8 cellular contexts compared by ENCODE assay signal in genomic region chr20:43824699-43825402, GRCh38.
A peak's percentile ranks its signal among the peaks of the same experiment; 100 is the strongest.
DNase-seq lines count a peak whose midpoint lies in the region; ATAC-seq and TF ChIP-seq lines count a peak whose summit lies in the region.
"Had no signal": no experiment of that assay in that cellular context is flagged by ENCODE, and none has a peak within 500 bp of the region (broad histone marks: within the 10 kb centered on the region; RNA-seq: fewer than 3 reads in every experiment).

No MANE protein-coding gene starts in this region.

- peak; percentile 53 for ATAC-seq in GM18873 (IDR thresholded peaks at IDR 0.05; ENCODE audit: low FRiP score, unreplicated experiment)
- ATAC-seq in HG03442 (IDR thresholded peaks at IDR 0.05; ENCODE audit: unreplicated experiment), result no peak

- peaks cover 14% of the 10 kb centered on the region for H3K27me3 Mint-ChIP-seq in neural progenitor cell (ENCODE audit: insufficient read depth, low read depth)

- intact Hi-C loops in colonic mucosa (cut with DNase I), result no loop called here

- H3K9ac ChIP-seq in colonic mucosa (ENCODE audit: low read depth in 2 of 2, low read length in 2 of 2) (no peak overlapping the region), neural progenitor cell (no peak overlapping the region)

- no peaks in the 10 kb centered on the region for H3K9me3 ChIP-seq in colonic mucosa
- H3K9me3 ChIP-seq in neural progenitor cell (ENCODE audit: low read depth), result no peaks in the 10 kb centered on the region

- no peaks in the 10 kb centered on the region for H3K79me2 ChIP-seq in neural progenitor cell (ENCODE audit: low read depth)

- TF ChIP-seq CTCF in colonic mucosa (IDR thresholded peaks at IDR 0.05) (no peak), neural progenitor cell (IDR thresholded peaks at IDR 0.05) (no peak)

- H3K36me3 ChIP-seq in colonic mucosa (no peaks in the 10 kb centered on the region), neural progenitor cell (no peaks in the 10 kb centered on the region)

- no peak overlapping the region for H2AFZ ChIP-seq in neural progenitor cell (replicated peaks)

- DNase-seq in NCI-H1105 (lab: John Stamatoyannopoulos, UW), result peak; percentile 51
- DNase-seq in colonic mucosa, result peak; percentile 17
- peak; percentile 82 for DNase-seq in neural progenitor cell (ENCODE audit: low spot score)
- no peak for DNase-seq in activated T-cell treated with anti-CD3 and anti-CD28 coated beads, Interleukin-2, amount 50 U/mL, for 48 hours
- DNase-seq in NAMALWA (ENCODE audit: low spot score), result no peak

- H3K4me1 ChIP-seq in colonic mucosa, result no peaks in the 10 kb centered on the region
- H3K4me1 ChIP-seq in neural progenitor cell, result no peaks in the 10 kb centered on the region

- no peak overlapping the region for H3K27ac Mint-ChIP-seq in neural progenitor cell
- H3K27ac Mint-ChIP-seq: T-helper 1 cell treated with Interleukin-12 subunit alpha and Interleukin-12 subunit beta and Interleukin-4 antibody, amounts not matched to agents 30 μg/mL and 1 μg/mL, for 36 hours had no signal

- no peak overlapping the region for H3K4me3 Mint-ChIP-seq in neural progenitor cell
- H3K4me3 Mint-ChIP-seq: T-helper 1 cell treated with Interleukin-12 subunit alpha and Interleukin-12 subunit beta and Interleukin-4 antibody, amounts not matched to agents 30 μg/mL and 1 μg/mL, for 36 hours had no signal

- H3K27ac ChIP-seq in colonic mucosa (no peak overlapping the region), neural progenitor cell (no peak overlapping the region)

- no peaks in the 10 kb centered on the region for H4K20me1 ChIP-seq in neural progenitor cell (ENCODE audit: low read depth)

- H3K27me3 ChIP-seq in colonic mucosa, result no peaks in the 10 kb centered on the region
- H3K27me3 ChIP-seq in neural progenitor cell, result no peaks in the 10 kb centered on the region

- peaks cover 18% of the 10 kb centered on the region for H3K4me1 Mint-ChIP-seq in neural progenitor cell

- H3K4me3 ChIP-seq in colonic mucosa, result no peak overlapping the region
- no peak overlapping the region for H3K4me3 ChIP-seq in neural progenitor cell

- H3K36me3 Mint-ChIP-seq in neural progenitor cell, result no peaks in the 10 kb centered on the region

- no peak overlapping the region for H3K4me2 ChIP-seq in neural progenitor cell

- peaks cover 2% of the 10 kb centered on the region for H3K9me3 Mint-ChIP-seq in neural progenitor cell
- H3K9me3 Mint-ChIP-seq: T-helper 1 cell treated with Interleukin-12 subunit alpha and Interleukin-12 subunit beta and Interleukin-4 antibody, amounts not matched to agents 30 μg/mL and 1 μg/mL, for 36 hours had no signal

- no peaks in the 10 kb centered on the region for H3F3A ChIP-seq in neural progenitor cell (ENCODE audit: low read depth)

Comparison
In these comparisons a context has a peak if more than half of its experiments do, and no peak if none do; other contexts are left out.
1. DNase-seq: peak in NCI-H1105 (single experiment), colonic mucosa (single experiment) and neural progenitor cell (single experiment); none in activated T-cell treated with anti-CD3 and anti-CD28 coated beads, Interleukin-2, amount 50 U/mL, for 48 hours (0 of 2) and NAMALWA (single experiment).